Comparison of ENCODE assay signal across 27 cellular contexts in the genomic region with DNA sequence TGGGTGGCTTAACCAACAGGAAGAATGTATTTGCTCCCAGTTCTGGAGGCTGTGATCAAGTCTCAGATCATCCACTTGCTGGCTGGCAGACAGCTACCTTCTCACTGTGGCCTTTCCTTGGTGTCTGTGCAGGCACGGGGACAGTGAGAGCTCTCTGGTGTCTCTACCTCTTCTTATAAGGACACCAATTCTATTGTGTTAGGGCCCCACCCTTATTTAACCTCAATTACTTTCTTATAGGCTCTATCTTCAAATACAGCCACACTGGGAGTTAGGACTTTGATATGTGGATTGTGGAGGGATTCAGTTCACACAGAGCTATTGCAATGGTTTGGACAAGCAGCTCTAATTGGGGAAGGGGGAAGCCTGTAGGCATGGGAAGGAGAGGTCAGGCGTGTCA. TPM values are rescaled to one million over a fixed set of nuclear protein-coding genes. Genes with fewer than 3 reads are reported as not detected.
A peak's percentile ranks its signal among the peaks of the same experiment; 100 is the strongest.
DNase-seq lines count a peak whose midpoint lies in the region; ATAC-seq, FAIRE-seq and TF ChIP-seq lines count a peak whose summit lies in the region.
"Had no signal": no experiment of that assay in that cellular context is flagged by ENCODE, and none has a peak within 500 bp of the region (broad histone marks: within the 10 kb centered on the region; RNA-seq: fewer than 3 reads in every experiment).

No MANE protein-coding gene starts in this region.

- no peaks in the 10 kb centered on the region for H3K36me3 ChIP-seq in small intestine (ENCODE audit: control insufficient read depth in 2 of 2, insufficient read depth in 2 of 2, low read length in 2 of 2)
- no peaks in the 10 kb centered on the region for H3K36me3 ChIP-seq in trophoblast cell (ENCODE audit: control insufficient read depth in 1 of 2, insufficient read depth in 2 of 2, low read length in 2 of 2)

- no peak overlapping the region for H3K4me2 ChIP-seq in trophoblast cell (ENCODE audit: low read length)

- DNase-seq in activated CD8-positive, alpha-beta T cell treated with anti-CD3 and anti-CD28 coated beads for 36 hours: no peak
- DNase-seq in activated CD8-positive, alpha-beta T cell treated with anti-CD3 and anti-CD28 coated beads, Interleukin-2, amount 10 ng/mL, durations not matched to agents 7 days and 5 days: no peak
- DNase-seq in stimulated activated naive CD8-positive, alpha-beta T cell treated with anti-CD3 and anti-CD28 coated beads, Interleukin-15, Interleukin-2, amounts not matched to agents 100 U/mL and 50 U/mL, for 24 hours: no peak
- no peak for DNase-seq in epithelial cell of prostate (ENCODE audit: low read depth, low spot score)
- DNase-seq in small intestine: no peak
- no peak for DNase-seq in trophoblast cell
- DNase-seq in mesothelial cell of epicardium (ENCODE audit: low spot score in 2 of 2, unreplicated experiment in 2 of 2): no peak
- DNase-seq: DMS153, DND-41, Karpas-422, NCI-H1092, NCI-H1417 treated with DMSO at 0.1 percent for 48 hours, NCI-H1694 treated with DMSO at 0.1 percent for 48 hours, NCI-H2081, NCI-H2171, NCI-H226, NCI-H510A, NCI-H69, SHP77 had no signal

- peaks cover 16% of the 10 kb centered on the region for H3K36me3 Mint-ChIP-seq in activated CD8-positive, alpha-beta T cell treated with anti-CD3 and anti-CD28 coated beads for 36 hours (ENCODE audit: low read depth)
- H3K36me3 Mint-ChIP-seq in activated CD8-positive, alpha-beta T cell treated with anti-CD3 and anti-CD28 coated beads, Interleukin-2, amount 10 ng/mL, durations not matched to agents 7 days and 5 days (ENCODE audit: low read depth): peaks cover 14% of the 10 kb centered on the region
- H3K36me3 Mint-ChIP-seq in stimulated activated naive CD8-positive, alpha-beta T cell treated with anti-CD3 and anti-CD28 coated beads, Interleukin-15, Interleukin-2, amounts not matched to agents 100 ng/mL and 50 ng/mL, for 24 hours (ENCODE audit: low read depth): peaks cover 10% of the 10 kb centered on the region
- H3K36me3 Mint-ChIP-seq in mesothelial cell of epicardium: peaks cover 2% of the 10 kb centered on the region

- peaks cover 30% of the 10 kb centered on the region for H3K9me3 Mint-ChIP-seq in activated CD8-positive, alpha-beta T cell treated with anti-CD3 and anti-CD28 coated beads for 36 hours
- peaks cover 14% of the 10 kb centered on the region for H3K9me3 Mint-ChIP-seq in activated CD8-positive, alpha-beta T cell treated with anti-CD3 and anti-CD28 coated beads, Interleukin-2, amount 10 ng/mL, durations not matched to agents 7 days and 5 days (ENCODE audit: insufficient read depth)
- H3K9me3 Mint-ChIP-seq in stimulated activated naive CD8-positive, alpha-beta T cell treated with anti-CD3 and anti-CD28 coated beads, Interleukin-15, Interleukin-2, amounts not matched to agents 100 ng/mL and 50 ng/mL, for 24 hours: peaks cover 28% of the 10 kb centered on the region
- H3K9me3 Mint-ChIP-seq in mesothelial cell of epicardium: peaks cover 29% of the 10 kb centered on the region

- H3K27me3 Mint-ChIP-seq in activated CD8-positive, alpha-beta T cell treated with anti-CD3 and anti-CD28 coated beads for 36 hours: no peaks in the 10 kb centered on the region
- no peaks in the 10 kb centered on the region for H3K27me3 Mint-ChIP-seq in activated CD8-positive, alpha-beta T cell treated with anti-CD3 and anti-CD28 coated beads, Interleukin-2, amount 10 ng/mL, durations not matched to agents 7 days and 5 days (ENCODE audit: low read depth)
- H3K27me3 Mint-ChIP-seq in stimulated activated naive CD8-positive, alpha-beta T cell treated with anti-CD3 and anti-CD28 coated beads, Interleukin-15, Interleukin-2, amounts not matched to agents 100 ng/mL and 50 ng/mL, for 24 hours: peaks cover 3% of the 10 kb centered on the region
- peaks cover 15% of the 10 kb centered on the region for H3K27me3 Mint-ChIP-seq in mesothelial cell of epicardium (ENCODE audit: low read depth)

- no peak overlapping the region for H4K91ac ChIP-seq in trophoblast cell (ENCODE audit: low read depth, low read length)

- no peak overlapping the region for H3K18ac ChIP-seq in trophoblast cell (ENCODE audit: low read length)

- POLR2A ChIA-PET in activated CD8-positive, alpha-beta T cell treated with anti-CD3 and anti-CD28 coated beads for 36 hours (lab: Charles Lee): no interaction called here
- POLR2A ChIA-PET in activated CD8-positive, alpha-beta T cell treated with anti-CD3 and anti-CD28 coated beads, Interleukin-2, amount 10 ng/mL, durations not matched to agents 7 days and 5 days (lab: Charles Lee): no interaction called here

- TF ChIP-seq CTCF in activated CD8-positive, alpha-beta T cell treated with anti-CD3 and anti-CD28 coated beads for 36 hours (IDR thresholded peaks at IDR 0.05): no peak
- TF ChIP-seq CTCF in mesothelial cell of epicardium (IDR thresholded peaks at IDR 0.05; ENCODE audit: unreplicated experiment): no peak

- H3K79me1 ChIP-seq in trophoblast cell (ENCODE audit: low read length): no peaks in the 10 kb centered on the region

- intact Hi-C loops in activated CD8-positive, alpha-beta T cell treated with anti-CD3 and anti-CD28 coated beads for 36 hours (cut with micrococcal nuclease): no loop called here

- H4K8ac ChIP-seq in trophoblast cell (ENCODE audit: low read depth, low read length): no peak overlapping the region

- H3K27ac Mint-ChIP-seq in activated CD8-positive, alpha-beta T cell treated with anti-CD3 and anti-CD28 coated beads for 36 hours: peak overlapping the region; percentile 87
- H3K27ac Mint-ChIP-seq in activated CD8-positive, alpha-beta T cell treated with anti-CD3 and anti-CD28 coated beads, Interleukin-2, amount 10 ng/mL, durations not matched to agents 7 days and 5 days: no peak overlapping the region
- H3K27ac Mint-ChIP-seq in stimulated activated naive CD8-positive, alpha-beta T cell treated with anti-CD3 and anti-CD28 coated beads, Interleukin-15, Interleukin-2, amounts not matched to agents 100 ng/mL and 50 ng/mL, for 24 hours: peak overlapping the region; percentile 93
- H3K27ac Mint-ChIP-seq in mesothelial cell of epicardium: no peak overlapping the region

- no peak overlapping the region for H3K14ac ChIP-seq in trophoblast cell (ENCODE audit: low read length)

- no peak for ATAC-seq in activated CD8-positive, alpha-beta T cell treated with anti-CD3 and anti-CD28 coated beads for 36 hours
- ATAC-seq in activated CD8-positive, alpha-beta T cell treated with anti-CD3 and anti-CD28 coated beads, Interleukin-2, amount 10 ng/mL, durations not matched to agents 7 days and 5 days: no peak
- no peak for ATAC-seq in stimulated activated naive CD8-positive, alpha-beta T cell treated with anti-CD3 and anti-CD28 coated beads, Interleukin-15, Interleukin-2, amounts not matched to agents 100 U/mL and 50 U/mL, for 24 hours
- ATAC-seq: Panc1 had no signal

- no peak overlapping the region for H2AK5ac ChIP-seq in trophoblast cell (ENCODE audit: low read length)

- no peak overlapping the region for H3K4ac ChIP-seq in trophoblast cell (ENCODE audit: low read depth, low read length)

- peaks cover 53% of the 10 kb centered on the region for H3K4me1 Mint-ChIP-seq in activated CD8-positive, alpha-beta T cell treated with anti-CD3 and anti-CD28 coated beads for 36 hours (ENCODE audit: low read depth)
- peaks cover 38% of the 10 kb centered on the region for H3K4me1 Mint-ChIP-seq in activated CD8-positive, alpha-beta T cell treated with anti-CD3 and anti-CD28 coated beads, Interleukin-2, amount 10 ng/mL, durations not matched to agents 7 days and 5 days (ENCODE audit: low read depth)
- peaks cover 62% of the 10 kb centered on the region for H3K4me1 Mint-ChIP-seq in stimulated activated naive CD8-positive, alpha-beta T cell treated with anti-CD3 and anti-CD28 coated beads, Interleukin-15, Interleukin-2, amounts not matched to agents 100 ng/mL and 50 ng/mL, for 24 hours (ENCODE audit: low read depth)
- no peaks in the 10 kb centered on the region for H3K4me1 Mint-ChIP-seq in mesothelial cell of epicardium

- no peak overlapping the region for H2AFZ ChIP-seq in trophoblast cell (ENCODE audit: insufficient read depth, low read length, poor library complexity)

- no peaks in the 10 kb centered on the region for H3K79me2 ChIP-seq in trophoblast cell (ENCODE audit: control insufficient read depth, insufficient read depth, low read length, poor library complexity)

- no peak overlapping the region for H3K9ac ChIP-seq in trophoblast cell (ENCODE audit: low read length)

- H3K27ac ChIP-seq in epithelial cell of prostate (peak overlapping the region; percentile 35), small intestine (ENCODE audit: low read depth in 1 of 2, low read length in 1 of 2) (no peak overlapping the region), trophoblast cell (ENCODE audit: low read depth, low read length) (no peak overlapping the region)
- H3K27ac ChIP-seq: RWPE1 had no signal

- H3K4me3 ChIP-seq in small intestine (ENCODE audit: low read depth in 1 of 2, low read length in 2 of 2) (no peak overlapping the region), trophoblast cell (ENCODE audit: low read depth, low read length) (no peak overlapping the region)

- CTCF ChIA-PET in activated CD8-positive, alpha-beta T cell treated with anti-CD3 and anti-CD28 coated beads for 36 hours (lab: Charles Lee): interaction anchor here (0.8 to 1.6 kb wide), 3 partner anchors 22 to 36 kb away, joined by 3 to 4 read pairs (median 4); no protein-coding TSS in a partner anchor
- CTCF ChIA-PET in activated CD8-positive, alpha-beta T cell treated with anti-CD3 and anti-CD28 coated beads, Interleukin-2, amount 10 ng/mL, durations not matched to agents 7 days and 5 days (lab: Charles Lee): interaction anchor here (1.9 to 3.7 kb wide), 2 partner anchors 22 to 36 kb away, joined by 8 to 15 read pairs; no protein-coding TSS in a partner anchor

- H3K27me3 ChIP-seq in small intestine (ENCODE audit: control insufficient read depth in 2 of 2, insufficient read depth in 2 of 2, low read length in 2 of 2): no peaks in the 10 kb centered on the region
- no peaks in the 10 kb centered on the region for H3K27me3 ChIP-seq in trophoblast cell (ENCODE audit: insufficient read depth, low read length)

- no peak overlapping the region for H2BK5ac ChIP-seq in trophoblast cell (ENCODE audit: low read depth, low read length, poor library complexity)

- H3K23ac ChIP-seq in trophoblast cell (ENCODE audit: low read length): no peak overlapping the region

- FAIRE-seq in small intestine (lab: Jason Lieb, UNC): no peak
- FAIRE-seq: GM18507, H54 had no signal

- H2BK12ac ChIP-seq in trophoblast cell (ENCODE audit: low read length): no peak overlapping the region

- no peaks in the 10 kb centered on the region for H3K9me3 ChIP-seq in small intestine (ENCODE audit: control insufficient read depth, low read depth)
- peaks cover 7% of the 10 kb centered on the region for H3K9me3 ChIP-seq in trophoblast cell (ENCODE audit: insufficient read depth, low read depth, low read length)

- no peaks in the 10 kb centered on the region for H3K4me1 ChIP-seq in small intestine (ENCODE audit: control insufficient read depth in 2 of 2, insufficient read depth in 1 of 2, low read depth in 1 of 2, low read length in 1 of 2)
- no peaks in the 10 kb centered on the region for H3K4me1 ChIP-seq in trophoblast cell (ENCODE audit: control insufficient read depth in 1 of 2, insufficient read depth in 2 of 2, low read length in 2 of 2)

- no peak overlapping the region for H4K12ac ChIP-seq in trophoblast cell (ENCODE audit: low read depth, low read length)

- H3K4me3 Mint-ChIP-seq in activated CD8-positive, alpha-beta T cell treated with anti-CD3 and anti-CD28 coated beads for 36 hours: no peak overlapping the region
- H3K4me3 Mint-ChIP-seq in activated CD8-positive, alpha-beta T cell treated with anti-CD3 and anti-CD28 coated beads, Interleukin-2, amount 10 ng/mL, durations not matched to agents 7 days and 5 days: no peak overlapping the region
- H3K4me3 Mint-ChIP-seq in stimulated activated naive CD8-positive, alpha-beta T cell treated with anti-CD3 and anti-CD28 coated beads, Interleukin-15, Interleukin-2, amounts not matched to agents 100 ng/mL and 50 ng/mL, for 24 hours: no peak overlapping the region
- H3K4me3 Mint-ChIP-seq in mesothelial cell of epicardium: no peak overlapping the region

- no peak overlapping the region for H2BK120ac ChIP-seq in trophoblast cell (ENCODE audit: insufficient read depth, low read length, poor library complexity)

- 70 to 93% (median 91%) methylated on average over 2 of the region's 2 CpGs for WGBS in small intestine, 3 donors
- WGBS in trophoblast cell (ENCODE audit: extremely low coverage, insufficient coverage, insufficient read length): no CpG with 5 or more reads among the region's 2 CpGs

RNA-seq across cellular contexts. Expression of gene IL1RN, which starts 25.3 kb away (rescaled TPM):
- under 1 TPM; 0.50 to 0.85 TPM for total RNA-seq in activated CD8-positive, alpha-beta T cell treated with anti-CD3 and anti-CD28 coated beads for 36 hours
- under 1 TPM in 1 of 2 experiments, not detected in 1; 0.31 TPM for total RNA-seq in activated CD8-positive, alpha-beta T cell treated with anti-CD3 and anti-CD28 coated beads, Interleukin-2, amount 10 ng/mL, durations not matched to agents 7 days and 5 days
- 10 to 100 TPM; 21.3 to 69.8 (median 27.3) TPM for polyA plus RNA-seq in small intestine
- 0.33 and 0.37 TPM in 2 replicates for polyA plus RNA-seq in trophoblast cell (2013)
- total RNA-seq in mesothelial cell of epicardium: not detected in 3 replicates
- total RNA-seq: A172 had no signal
- polyA plus RNA-seq: BJ had no signal

RNA-seq across cellular contexts. Expression of gene IL1F10, which starts 34.4 kb away (rescaled TPM):
- not detected for total RNA-seq in activated CD8-positive, alpha-beta T cell treated with anti-CD3 and anti-CD28 coated beads for 36 hours
- total RNA-seq in activated CD8-positive, alpha-beta T cell treated with anti-CD3 and anti-CD28 coated beads, Interleukin-2, amount 10 ng/mL, durations not matched to agents 7 days and 5 days: not detected
- polyA plus RNA-seq in small intestine: not detected
- polyA plus RNA-seq in trophoblast cell (2013): 0.14 and 0.19 TPM in 2 replicates
- not detected in 3 replicates for total RNA-seq in mesothelial cell of epicardium
- total RNA-seq: A172, HT-29 had no signal
- polyA plus RNA-seq: BJ had no signal

RNA-seq across cellular contexts. Expression of gene IL36RN, which starts 43.1 kb away (rescaled TPM):
- not detected for total RNA-seq in activated CD8-positive, alpha-beta T cell treated with anti-CD3 and anti-CD28 coated beads for 36 hours
- total RNA-seq in activated CD8-positive, alpha-beta T cell treated with anti-CD3 and anti-CD28 coated beads, Interleukin-2, amount 10 ng/mL, durations not matched to agents 7 days and 5 days: not detected
- polyA plus RNA-seq in small intestine: not detected
- 8.7 and 9.1 TPM in 2 replicates for polyA plus RNA-seq in trophoblast cell (2013)
- total RNA-seq in mesothelial cell of epicardium: 0.84 to 1.1 TPM (median 0.85 TPM) in 3 replicates
- total RNA-seq: A172 had no signal
- polyA plus RNA-seq: BJ had no signal

RNA-seq across cellular contexts. Expression of gene IL36B, which starts 49.5 kb away (rescaled TPM):
- not detected for total RNA-seq in activated CD8-positive, alpha-beta T cell treated with anti-CD3 and anti-CD28 coated beads for 36 hours
- total RNA-seq in activated CD8-positive, alpha-beta T cell treated with anti-CD3 and anti-CD28 coated beads, Interleukin-2, amount 10 ng/mL, durations not matched to agents 7 days and 5 days: not detected
- not detected for polyA plus RNA-seq in small intestine
- 0.04 and 0.14 TPM in 2 replicates for polyA plus RNA-seq in trophoblast cell (2013)
- not detected in 3 replicates for total RNA-seq in mesothelial cell of epicardium
- total RNA-seq: HT-29 had no signal
- polyA plus RNA-seq: BJ had no signal

Comparison
In these comparisons a context has a peak if more than half of its experiments do, and no peak if none do; other contexts are left out.
1. H3K27ac Mint-ChIP-seq: peak in activated CD8-positive, alpha-beta T cell treated with anti-CD3 and anti-CD28 coated beads for 36 hours (single experiment) and stimulated activated naive CD8-positive, alpha-beta T cell treated with anti-CD3 and anti-CD28 coated beads, Interleukin-15, Interleukin-2, amounts not matched to agents 100 ng/mL and 50 ng/mL, for 24 hours (single experiment); none in activated CD8-positive, alpha-beta T cell treated with anti-CD3 and anti-CD28 coated beads, Interleukin-2, amount 10 ng/mL, durations not matched to agents 7 days and 5 days (single experiment) and mesothelial cell of epicardium (single experiment).